1 cellular context compared by ENCODE assay signal in the genomic region with DNA sequence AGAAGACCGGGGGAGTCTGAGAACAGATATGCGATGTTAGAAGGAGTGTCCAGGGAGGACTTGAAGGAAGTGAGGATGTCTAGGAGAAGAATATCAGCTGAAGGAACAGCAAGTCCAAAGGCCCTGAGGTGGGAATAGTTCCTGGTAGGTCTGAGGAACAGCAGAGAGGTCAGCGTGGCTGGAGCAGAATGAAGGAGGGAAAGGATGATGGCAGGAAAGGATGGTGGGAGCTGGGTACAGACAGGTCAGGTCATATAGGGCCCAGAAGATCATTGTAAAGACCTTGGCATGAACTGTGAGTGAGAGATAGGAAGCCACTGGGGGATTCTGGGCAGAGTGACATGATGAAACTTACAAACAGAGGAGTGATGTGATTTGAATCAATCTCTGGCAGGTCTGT.
TF ChIP-seq lines count a peak whose summit lies in the region.

No MANE protein-coding gene starts in this region.

TF ChIP-seq in IMR-90, 13 proteins besides CTCF, POLR2A, EP300 and RAD21:
- no peak for TF ChIP-seq NFE2L2 (IDR thresholded peaks at IDR 0.05; ENCODE audit: low read depth, low read length)
- TF ChIP-seq FOS (IDR thresholded peaks at IDR 0.05; ENCODE audit: low read depth, low read length), result no peak
- TF ChIP-seq, protein P1, sequence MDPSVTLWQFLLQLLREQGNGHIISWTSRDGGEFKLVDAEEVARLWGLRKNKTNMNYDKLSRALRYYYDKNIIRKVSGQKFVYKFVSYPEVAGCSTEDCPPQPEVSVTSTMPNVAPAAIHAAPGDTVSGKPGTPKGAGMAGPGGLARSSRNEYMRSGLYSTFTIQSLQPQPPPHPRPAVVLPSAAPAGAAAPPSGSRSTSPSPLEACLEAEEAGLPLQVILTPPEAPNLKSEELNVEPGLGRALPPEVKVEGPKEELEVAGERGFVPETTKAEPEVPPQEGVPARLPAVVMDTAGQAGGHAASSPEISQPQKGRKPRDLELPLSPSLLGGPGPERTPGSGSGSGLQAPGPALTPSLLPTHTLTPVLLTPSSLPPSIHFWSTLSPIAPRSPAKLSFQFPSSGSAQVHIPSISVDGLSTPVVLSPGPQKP (IDR thresholded peaks at IDR 0.05; ENCODE audit: borderline replicate concordance, low read depth, low read length), result no peak
- TF ChIP-seq MAFK (IDR thresholded peaks at IDR 0.05; ENCODE audit: low read depth, low read length), result no peak
- no peak for TF ChIP-seq CHD1 (IDR thresholded peaks at IDR 0.05; ENCODE audit: low read depth, low read length)
- TF ChIP-seq, protein P2, sequence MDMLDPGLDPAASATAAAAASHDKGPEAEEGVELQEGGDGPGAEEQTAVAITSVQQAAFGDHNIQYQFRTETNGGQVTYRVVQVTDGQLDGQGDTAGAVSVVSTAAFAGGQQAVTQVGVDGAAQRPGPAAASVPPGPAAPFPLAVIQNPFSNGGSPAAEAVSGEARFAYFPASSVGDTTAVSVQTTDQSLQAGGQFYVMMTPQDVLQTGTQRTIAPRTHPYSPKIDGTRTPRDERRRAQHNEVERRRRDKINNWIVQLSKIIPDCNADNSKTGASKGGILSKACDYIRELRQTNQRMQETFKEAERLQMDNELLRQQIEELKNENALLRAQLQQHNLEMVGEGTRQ (IDR thresholded peaks at IDR 0.05; ENCODE audit: low read depth, low read length), result no peak
- TF ChIP-seq RFX5 (IDR thresholded peaks at IDR 0.05; ENCODE audit: low read depth, low read length), result no peak
- no peak for TF ChIP-seq RCOR1 (IDR thresholded peaks at IDR 0.05; ENCODE audit: insufficient replicate concordance, low read length)
- no peak for TF ChIP-seq SMC3 (IDR thresholded peaks at IDR 0.05; ENCODE audit: low read depth, low read length)
- no peak for TF ChIP-seq MXI1 (IDR thresholded peaks at IDR 0.05; ENCODE audit: borderline replicate concordance, low read depth, low read length)
- TF ChIP-seq MAZ (IDR thresholded peaks at IDR 0.05; ENCODE audit: borderline replicate concordance, low read depth, low read length), result no peak
- TF ChIP-seq CEBPB (IDR thresholded peaks at IDR 0.05; ENCODE audit: low read depth, low read length), result no peak
TF ChIP-seq in IMR-90: peak in this region for 0.
